In the genomic region with DNA sequence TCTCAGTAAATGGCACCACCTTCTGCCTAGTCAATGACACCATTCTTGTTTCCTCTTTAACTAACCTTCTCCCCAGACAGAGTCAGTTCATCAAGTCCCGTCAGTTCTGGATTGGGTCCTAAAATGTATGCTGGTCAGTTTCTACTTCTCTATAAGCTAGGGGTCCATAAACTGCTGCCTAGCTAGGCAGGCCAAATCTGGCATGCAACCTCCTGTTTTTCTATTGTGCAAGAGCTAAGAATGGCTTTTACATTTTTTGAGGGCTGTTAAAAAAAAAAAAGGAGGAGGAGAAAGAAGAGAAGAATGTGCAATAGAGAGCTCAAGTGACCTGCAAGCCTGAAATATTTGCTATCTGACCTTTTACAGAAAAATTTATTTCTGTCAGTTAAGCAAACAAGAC, we compare ENCODE assay signal across 1 cellular context.
TF ChIP-seq lines count a peak whose summit lies in the region.

No MANE protein-coding gene starts in this region.

TF ChIP-seq in A549, 52 proteins besides CTCF, POLR2A, EP300 and RAD21:
- TF ChIP-seq CEBPB (IDR thresholded peaks at IDR 0.05), result peak; percentile 37 to 43; a peak in 2 of 4 replicates
- TF ChIP-seq ESRRA (IDR thresholded peaks at IDR 0.05; ENCODE audit: borderline replicate concordance, low read length), result no peak
